ENCODE assay signal across 8 cellular contexts in the genomic region with DNA sequence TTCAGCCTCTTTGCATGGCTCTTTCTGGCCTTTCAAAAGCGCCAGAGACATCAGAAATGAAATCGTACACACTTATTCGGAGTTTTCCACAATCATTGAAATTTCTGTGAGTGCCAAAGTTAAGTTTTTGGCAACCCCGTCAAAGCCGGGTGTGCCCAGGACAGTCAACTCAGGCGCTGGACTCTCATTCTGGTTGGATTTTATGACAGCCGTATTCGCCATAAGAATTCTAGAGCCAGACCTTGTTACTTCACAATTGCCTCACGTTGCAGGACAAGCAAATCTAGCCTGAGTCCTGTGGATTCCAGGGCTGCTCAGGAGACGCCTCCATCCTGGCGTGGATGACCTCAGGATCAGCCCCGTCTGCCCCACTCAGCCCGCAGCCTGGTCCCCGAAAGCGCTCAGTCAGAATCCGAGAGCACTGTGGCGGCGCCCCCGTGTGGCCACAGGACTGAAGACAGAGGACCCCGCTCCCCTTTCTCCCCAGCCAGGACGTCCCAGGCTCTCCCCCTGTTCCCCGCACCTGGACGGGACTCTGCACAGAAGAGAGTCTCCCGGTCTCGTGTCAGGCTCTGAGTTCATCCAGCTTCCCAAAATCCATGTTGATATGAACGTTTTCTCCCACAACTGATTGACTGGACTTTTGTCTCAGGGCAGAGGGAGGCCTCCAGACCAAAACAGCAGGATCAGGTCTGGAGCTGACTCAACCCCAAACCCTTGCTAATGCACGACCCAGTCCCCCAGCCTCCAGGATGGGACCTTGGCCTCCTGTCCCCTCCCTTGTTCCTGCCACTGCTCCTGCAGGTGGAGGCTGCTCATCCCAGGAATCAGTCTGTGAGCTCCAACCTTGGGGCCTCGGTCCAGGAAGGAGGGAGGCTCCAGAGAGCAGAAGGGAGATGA. TPM values are rescaled to one million over a fixed set of nuclear protein-coding genes. Genes with fewer than 3 reads are reported as not detected.
DNase-seq lines count a peak whose midpoint lies in the region; ATAC-seq and TF ChIP-seq lines count a peak whose summit lies in the region.

No MANE protein-coding gene starts in this region.

- no peaks in the 10 kb centered on the region for H3K9me2 ChIP-seq in SK-N-SH

- H3F3A ChIP-seq in SK-N-SH (replicated peaks; ENCODE audit: insufficient read depth), result no peaks in the 10 kb centered on the region

- POLR2A ChIA-PET in HEK293 (lab: Yijun Ruan, JAX) (no interaction called here), SK-N-SH (lab: Yijun Ruan, JAX) (no interaction called here)

- no peaks in the 10 kb centered on the region for H3K79me2 ChIP-seq in SK-N-SH (ENCODE audit: insufficient read depth)

- TF ChIP-seq RAD21 in SK-N-SH (IDR thresholded peaks at IDR 0.05; ENCODE audit: low read length), result peak; percentile 68

- peak overlapping the region; percentile 66 for H3K4me2 ChIP-seq in SK-N-SH

- no peaks in the 10 kb centered on the region for H4K20me1 ChIP-seq in SK-N-SH (ENCODE audit: insufficient read depth)

- H3K4me3 ChIP-seq in HEK293 (ENCODE audit: low read depth, low read length) (no peak overlapping the region), SK-N-SH (ENCODE audit: low read depth in 2 of 2, low read length in 1 of 2) (peak overlapping the region in 1 of 2 experiments; percentile 37; a peak in 1 of 4 replicates), left ventricle myocardium inferior (peak overlapping the region; percentile 48)

- TF ChIP-seq EP300 in SK-N-SH (IDR thresholded peaks at IDR 0.05; ENCODE audit: borderline replicate concordance in 1 of 2, low read depth in 1 of 2, low read length in 1 of 2), result no peak

- H3K27me3 ChIP-seq in SK-N-SH (ENCODE audit: insufficient read depth) (peaks cover 35% of the 10 kb centered on the region; the same call in 1 of the 2 replicates), left ventricle myocardium inferior (ENCODE audit: low read depth) (peaks cover 19% of the 10 kb centered on the region)

- peak; percentile 69; the same call in 1 of the 2 replicates for TF ChIP-seq CTCF in HEK293 (tag by site-specific recombination; IDR thresholded peaks at IDR 0.05)
- TF ChIP-seq CTCF in SK-N-SH (IDR thresholded peaks at IDR 0.05), result peak; percentile 82
- TF ChIP-seq CTCF in left ventricle myocardium inferior (IDR thresholded peaks at IDR 0.05; ENCODE audit: borderline replicate concordance), result peak; percentile 89

- no peak overlapping the region for H3K27ac ChIP-seq in HEK293 (ENCODE audit: extremely low read depth, low read depth, low read length)
- no peak overlapping the region for H3K27ac ChIP-seq in SK-N-SH (ENCODE audit: low read depth in 2 of 2, low read length in 1 of 2)
- H3K27ac ChIP-seq in left ventricle myocardium inferior (replicated peaks), result no peak overlapping the region

- H3K36me3 ChIP-seq in HEK293 (ENCODE audit: control insufficient read depth in 2 of 2, insufficient read depth in 1 of 2, low read length in 2 of 2), result no peaks in the 10 kb centered on the region
- no peaks in the 10 kb centered on the region for H3K36me3 ChIP-seq in SK-N-SH (replicated peaks in 1 of 2; ENCODE audit: control insufficient read depth in 1 of 2, insufficient read depth in 2 of 2, low read length in 1 of 2)
- no peaks in the 10 kb centered on the region for H3K36me3 ChIP-seq in left ventricle myocardium inferior

- CTCF ChIA-PET in HEK293 (lab: Yijun Ruan, JAX) (interaction anchor here (0.6 to 4.5 kb wide), 35 partner anchors 10 to 1514 kb away, joined by 3 to 98 read pairs (median 5); partner anchors contain the start of gene DDX39B), SK-N-SH (lab: Yijun Ruan, JAX) (interaction anchor here (0.6 to 2.0 kb wide), 13 partner anchors 10 to 157 kb away, joined by 3 to 20 read pairs (median 4); partner anchors contain the start of gene MICA)

- H3K4me1 ChIP-seq in HEK293 (ENCODE audit: control insufficient read depth, insufficient read depth, low read length) (no peaks in the 10 kb centered on the region), SK-N-SH (ENCODE audit: control insufficient read depth in 1 of 2, insufficient read depth in 2 of 2, low read depth in 1 of 2, low read length in 1 of 2) (no peaks in the 10 kb centered on the region; a peak in 1 of 4 replicates), left ventricle myocardium inferior (peaks cover 8% of the 10 kb centered on the region)

- H3K9ac ChIP-seq in SK-N-SH, result no peak overlapping the region

- intact Hi-C loops in left ventricle myocardium inferior (cut with micrococcal nuclease), result loop anchor here (2.0 kb wide), 1 partner anchor 45 kb away; no protein-coding TSS in a partner anchor

- ATAC-seq in GM18520 (IDR thresholded peaks at IDR 0.05; ENCODE audit: unreplicated experiment), result no peak

- no peaks in the 10 kb centered on the region for H3K9me3 ChIP-seq in HEK293 (ENCODE audit: control insufficient read depth, insufficient read depth, low read depth, low read length)
- H3K9me3 ChIP-seq in SK-N-SH, result no peaks in the 10 kb centered on the region
- peaks cover 12% of the 10 kb centered on the region for H3K9me3 ChIP-seq in left ventricle myocardium inferior (replicated peaks)

- H2AFZ ChIP-seq in SK-N-SH (ENCODE audit: low read depth), result no peak overlapping the region

- WGBS in SK-N-SH (ENCODE audit: low lambda C conversion rate), result 14% methylated on average over 20 of the region's 28 CpGs

- DNase-seq in COR-L47 (lab: John Stamatoyannopoulos, UW) (peak; percentile 32), SK-N-SH (peak; percentile 75), amniotic epithelial cell (ENCODE audit: low read depth) (peak; percentile 63), left ventricle myocardium inferior (peak; percentile 84), putamen (ENCODE audit: low spot score) (peak; percentile 43), NCI-H446 treated with DMSO at 0.1 percent for 48 hours (lab: John Stamatoyannopoulos, UW) (no peak)

TF ChIP-seq in HEK293, 187 proteins besides CTCF, POLR2A, EP300 and RAD21 (continues in another document):
- TF ChIP-seq ZNF391 (tag by site-specific recombination; IDR thresholded peaks at IDR 0.05; ENCODE audit: borderline replicate concordance, low read depth), result no peak
- no peak for TF ChIP-seq ZNF585B (tag by site-specific recombination; IDR thresholded peaks at IDR 0.05)
- no peak for TF ChIP-seq ZNF362 (tag by site-specific recombination; IDR thresholded peaks at IDR 0.05)
- 0 out of 2 replicates have a peak, but pooled peaks have one; percentile 20 for TF ChIP-seq ZNF335 (tag by site-specific recombination; conservative IDR thresholded peaks at IDR 0.05)
- no peak for TF ChIP-seq ZNF843 (tag by site-specific recombination; IDR thresholded peaks at IDR 0.05)
- TF ChIP-seq ZNF221 (tag by site-specific recombination; IDR thresholded peaks at IDR 0.05; ENCODE audit: borderline replicate concordance), result no peak
- TF ChIP-seq YY2 (tag by site-specific recombination; IDR thresholded peaks at IDR 0.05), result no peak

TF ChIP-seq in SK-N-SH, 30 proteins besides CTCF, POLR2A, EP300 and RAD21:
- TF ChIP-seq GABPA (IDR thresholded peaks at IDR 0.05; ENCODE audit: low read depth) (no peak), FOSL2 (IDR thresholded peaks at IDR 0.05; ENCODE audit: borderline replicate concordance, low read depth) (no peak), SMC3 (IDR thresholded peaks at IDR 0.05; ENCODE audit: low read depth, low read length) (peak; percentile 70)

RNA-seq across cellular contexts. Expression of gene MICA, which starts 38.2 kb away (rescaled TPM):
- 28.8 and 32.7 TPM in 2 replicates for polyA plus RNA-seq in SK-N-SH (2012; rRNA removed)
- 21.3 and 23.5 TPM in 2 replicates for polyA plus RNA-seq in SK-N-SH (2012; cell fraction: cytosol; rRNA removed)
- polyA plus RNA-seq in SK-N-SH (2012; cell fraction: nucleus; rRNA removed), result 49.4 and 51.3 TPM in 2 replicates
- 9.9 TPM for total RNA-seq in left ventricle myocardium inferior

RNA-seq across cellular contexts. Expression of gene MICB, which starts 56.3 kb away (rescaled TPM):
- 9.7 and 9.9 TPM in 2 replicates for polyA plus RNA-seq in SK-N-SH (2012; rRNA removed)
- polyA plus RNA-seq in SK-N-SH (2012; cell fraction: cytosol; rRNA removed), result 5.6 and 7.1 TPM in 2 replicates
- polyA plus RNA-seq in SK-N-SH (2012; cell fraction: nucleus; rRNA removed), result 7.2 and 11.1 TPM in 2 replicates
- 1.1 TPM for total RNA-seq in left ventricle myocardium inferior
